In the genomic region with DNA sequence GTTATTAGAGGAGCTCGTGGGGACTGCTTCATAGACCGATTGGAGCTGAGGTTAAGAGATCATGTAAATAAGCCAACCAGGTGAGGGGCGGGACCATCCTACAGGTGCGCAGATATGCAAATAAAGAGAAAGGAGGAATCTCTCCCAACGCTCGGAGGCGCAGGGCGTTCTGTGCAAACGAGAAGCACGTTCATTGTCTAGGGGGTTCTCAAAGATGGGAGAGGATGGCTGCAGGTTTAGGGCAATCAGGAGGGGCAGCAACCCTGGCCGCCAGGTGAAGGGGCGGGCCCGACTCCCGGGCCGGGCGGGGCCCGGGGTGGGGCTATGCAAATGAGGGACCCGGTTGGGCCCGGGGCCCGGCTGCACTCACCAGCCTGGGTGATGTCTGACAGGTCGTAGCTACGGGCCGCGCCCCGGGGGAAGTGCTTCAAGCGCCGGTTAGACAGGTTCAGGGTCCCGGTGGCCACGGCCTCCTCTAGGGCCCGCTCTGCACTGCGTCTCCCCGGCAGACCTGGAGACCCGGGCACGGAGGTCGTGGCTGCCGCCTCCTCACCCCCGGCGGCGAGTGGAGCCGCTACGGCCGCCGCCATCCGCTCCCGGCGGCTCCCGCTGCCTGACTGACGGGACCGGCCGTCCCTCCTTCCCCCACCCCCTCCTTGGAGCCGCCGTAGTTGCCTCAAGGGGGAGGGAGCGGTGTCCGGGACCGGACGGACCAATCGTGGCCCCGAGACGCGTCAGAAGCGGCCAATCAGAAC, we compare ENCODE assay signal across 8 cellular contexts. TPM values are rescaled to one million over a fixed set of nuclear protein-coding genes. Genes with fewer than 3 reads are reported as not detected.
DNase-seq lines count a peak whose midpoint lies in the region; ATAC-seq and TF ChIP-seq lines count a peak whose summit lies in the region.

A gene with protein sequence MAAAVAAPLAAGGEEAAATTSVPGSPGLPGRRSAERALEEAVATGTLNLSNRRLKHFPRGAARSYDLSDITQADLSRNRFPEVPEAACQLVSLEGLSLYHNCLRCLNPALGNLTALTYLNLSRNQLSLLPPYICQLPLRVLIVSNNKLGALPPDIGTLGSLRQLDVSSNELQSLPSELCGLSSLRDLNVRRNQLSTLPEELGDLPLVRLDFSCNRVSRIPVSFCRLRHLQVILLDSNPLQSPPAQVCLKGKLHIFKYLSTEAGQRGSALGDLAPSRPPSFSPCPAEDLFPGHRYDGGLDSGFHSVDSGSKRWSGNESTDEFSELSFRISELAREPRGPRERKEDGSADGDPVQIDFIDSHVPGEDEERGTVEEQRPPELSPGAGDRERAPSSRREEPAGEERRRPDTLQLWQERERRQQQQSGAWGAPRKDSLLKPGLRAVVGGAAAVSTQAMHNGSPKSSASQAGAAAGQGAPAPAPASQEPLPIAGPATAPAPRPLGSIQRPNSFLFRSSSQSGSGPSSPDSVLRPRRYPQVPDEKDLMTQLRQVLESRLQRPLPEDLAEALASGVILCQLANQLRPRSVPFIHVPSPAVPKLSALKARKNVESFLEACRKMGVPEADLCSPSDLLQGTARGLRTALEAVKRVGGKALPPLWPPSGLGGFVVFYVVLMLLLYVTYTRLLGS (minus strand): TSS at position 619 of the 755 bp plus-strand sequence. CDS start 29 bp downstream, at position 590.

- H3K9me3 ChIP-seq in fibroblast of lung (ENCODE audit: control insufficient read depth, insufficient read depth, low read depth, low read length): no peaks in the 10 kb centered on the region

- H3K4me2 ChIP-seq in fibroblast of lung (ENCODE audit: extremely low read depth, insufficient read depth, low read length): peak within 1 kb of the TSS; percentile 94

- peaks cover 17% of the 10 kb centered on the region for H3K4me1 ChIP-seq in fibroblast of lung (ENCODE audit: control insufficient read depth, extremely low read depth, insufficient read depth, low read length)

- DNase-seq in NCI-H1694 (lab: John Stamatoyannopoulos, UW) (peak; percentile 24), NCI-H1694 treated with DMSO at 0.1 percent for 48 hours (lab: John Stamatoyannopoulos, UW) (no peak), NCI-H748 (lab: John Stamatoyannopoulos, UW; ENCODE audit: unreplicated experiment) (peak; percentile 73), fibroblast of lung (ENCODE audit: low read depth in 2 of 2) (peak in 1 of 2 donors; percentile 44), neural crest cell (ENCODE audit: low read depth, low spot score) (no peak), MV-4-11 (lab: John Stamatoyannopoulos, UW) (no peak)
- DNase-seq in activated T-cell treated with anti-CD3 and anti-CD28 coated beads, Interleukin-2, amount 50 U/mL, for 72 hours: peak; percentile 71 to 76

- H3K4me3 ChIP-seq in fibroblast of lung (replicated peaks in 1 of 4; ENCODE audit: control extremely low read depth in 1 of 4, insufficient read depth in 1 of 4, low read depth in 3 of 4, low read length in 4 of 4): peak within 1 kb of the TSS; percentile 76 to 98 (median 86)

- peak within 1 kb of the TSS; percentile 80 for H3K9ac ChIP-seq in fibroblast of lung (ENCODE audit: insufficient read depth, low read length)

- H4K20me1 ChIP-seq in fibroblast of lung (ENCODE audit: control insufficient read depth, extremely low read depth, insufficient read depth, low read length): no peaks in the 10 kb centered on the region

- H3K27ac ChIP-seq in fibroblast of lung (ENCODE audit: insufficient read depth, low read length): peak within 1 kb of the TSS; percentile 78

- peaks cover 40% of the 10 kb centered on the region for H3K79me2 ChIP-seq in fibroblast of lung (ENCODE audit: control insufficient read depth, insufficient read depth, low read length)

- H3K36me3 Mint-ChIP-seq in activated T-cell treated with anti-CD3 and anti-CD28 coated beads, Interleukin-2, amount 50 U/mL, for 72 hours (ENCODE audit: insufficient read depth in 2 of 2): no peaks in the 10 kb centered on the region
- no peaks in the 10 kb centered on the region for H3K36me3 Mint-ChIP-seq in neural crest cell (ENCODE audit: low read depth)

- H2AFZ ChIP-seq in fibroblast of lung (ENCODE audit: low read length): peak within 1 kb of the TSS; percentile 90

- no peaks in the 10 kb centered on the region for H3K9me3 Mint-ChIP-seq in activated T-cell treated with anti-CD3 and anti-CD28 coated beads, Interleukin-2, amount 50 U/mL, for 72 hours
- no peaks in the 10 kb centered on the region for H3K9me3 Mint-ChIP-seq in neural crest cell

- no peak for TF ChIP-seq CTCF in fibroblast of lung (conservative IDR thresholded peaks at IDR 0.05 in 1 of 2, IDR thresholded peaks at IDR 0.05 in 1 of 2; ENCODE audit: low read depth in 1 of 2, low read length in 2 of 2)
- TF ChIP-seq CTCF in neural crest cell (conservative IDR thresholded peaks at IDR 0.05): peak; percentile 6

- H3K27me3 ChIP-seq in fibroblast of lung (ENCODE audit: control insufficient read depth, insufficient read depth, low read length): no peaks in the 10 kb centered on the region

- H3K27me3 Mint-ChIP-seq in activated T-cell treated with anti-CD3 and anti-CD28 coated beads, Interleukin-2, amount 50 U/mL, for 72 hours (ENCODE audit: low read depth): no peaks in the 10 kb centered on the region
- H3K27me3 Mint-ChIP-seq in neural crest cell (ENCODE audit: low read depth): no peaks in the 10 kb centered on the region

- H3K4me3 Mint-ChIP-seq in activated T-cell treated with anti-CD3 and anti-CD28 coated beads, Interleukin-2, amount 50 U/mL, for 72 hours: peak within 1 kb of the TSS; percentile 93 to 95
- H3K4me3 Mint-ChIP-seq in neural crest cell: peak within 1 kb of the TSS; percentile 96

- H3K27ac Mint-ChIP-seq in activated T-cell treated with anti-CD3 and anti-CD28 coated beads, Interleukin-2, amount 50 U/mL, for 72 hours: peak within 1 kb of the TSS; percentile 89
- H3K27ac Mint-ChIP-seq in neural crest cell (ENCODE audit: unreplicated experiment): peak within 1 kb of the TSS; percentile 94

- H3K4me1 Mint-ChIP-seq in activated T-cell treated with anti-CD3 and anti-CD28 coated beads, Interleukin-2, amount 50 U/mL, for 72 hours (ENCODE audit: low read depth): peaks cover 29% of the 10 kb centered on the region
- H3K4me1 Mint-ChIP-seq in neural crest cell: peaks cover 49% of the 10 kb centered on the region

- peak; percentile 23 for ATAC-seq in HG02970 (IDR thresholded peaks at IDR 0.05; ENCODE audit: low FRiP score, unreplicated experiment)
- ATAC-seq in activated T-cell treated with anti-CD3 and anti-CD28 coated beads, Interleukin-2, amount 50 U/mL, for 72 hours (replicated peaks in 1 of 2): peak; percentile 37 to 39

- H3K36me3 ChIP-seq in fibroblast of lung (ENCODE audit: control insufficient read depth, insufficient read depth, low read length): peaks cover 13% of the 10 kb centered on the region

RNA-seq across cellular contexts. Expression of the gene that starts here (rescaled TPM):
- 100 to 1,000 TPM; 144 to 154 TPM for total RNA-seq in activated T-cell treated with anti-CD3 and anti-CD28 coated beads, Interleukin-2, amount 50 U/mL, for 72 hours
- total RNA-seq in fibroblast of lung (5.6 and 7.3 TPM in 2 replicates), neural crest cell (44.2 and 46.6 TPM in 2 replicates)
- polyA plus RNA-seq in fibroblast of lung: 9.6 and 11.6 TPM in 2 replicates
- polyA plus RNA-seq in fibroblast of lung (2012): 19.6 and 20.6 TPM in 2 replicates
- 13.6 and 15.3 TPM in 2 replicates for polyA minus RNA-seq in fibroblast of lung (ENCODE audit: low replicate concordance)

Comparison
In these comparisons a context has a peak if more than half of its experiments do, and no peak if none do; other contexts are left out.
1. DNase-seq: peak in NCI-H1694 (single experiment), NCI-H748 (single experiment) and activated T-cell treated with anti-CD3 and anti-CD28 coated beads, Interleukin-2, amount 50 U/mL, for 72 hours (2 of 2); none in NCI-H1694 treated with DMSO at 0.1 percent for 48 hours (single experiment), neural crest cell (single experiment) and MV-4-11 (single experiment).